In the genomic region with DNA sequence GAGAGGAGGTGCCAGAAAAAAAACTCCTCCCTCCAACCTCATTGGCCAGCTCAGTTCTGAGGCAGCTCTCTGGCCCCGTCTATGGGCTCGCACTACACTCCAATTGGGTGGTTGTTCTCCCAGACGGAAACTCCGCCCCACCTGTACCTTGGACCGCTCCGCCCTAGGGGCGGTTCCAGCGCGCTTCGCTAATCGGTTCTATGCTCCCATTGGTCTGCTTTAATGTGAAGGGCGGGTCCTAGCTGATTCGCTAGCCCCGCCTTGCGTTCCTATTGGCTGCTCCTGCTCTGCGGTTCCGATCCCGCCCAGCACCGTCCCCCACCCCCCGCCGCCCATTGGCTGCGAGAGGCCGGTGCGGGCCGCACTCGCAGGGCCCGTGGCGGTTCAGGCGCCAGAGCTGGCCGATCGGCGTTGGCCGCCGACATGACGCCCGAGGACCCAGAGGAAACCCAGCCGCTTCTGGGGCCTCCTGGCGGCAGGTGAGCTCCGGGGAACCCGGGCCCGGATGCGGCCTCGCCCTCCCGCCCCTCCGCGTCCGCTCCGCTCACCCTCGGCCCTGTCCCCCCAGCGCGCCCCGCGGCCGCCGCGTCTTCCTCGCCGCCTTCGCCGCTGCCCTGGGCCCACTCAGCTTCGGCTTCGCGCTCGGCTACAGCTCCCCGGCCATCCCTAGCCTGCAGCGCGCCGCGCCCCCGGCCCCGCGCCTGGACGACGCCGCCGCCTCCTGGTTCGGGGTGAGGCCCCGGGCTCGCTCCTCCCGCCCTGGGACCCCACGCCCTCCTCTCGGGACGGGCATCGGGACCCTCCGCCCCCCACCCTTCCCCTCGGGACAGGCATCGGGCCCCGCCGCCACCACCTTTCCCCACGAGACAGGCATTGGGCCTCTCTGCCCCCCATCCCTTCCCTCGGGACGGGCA, we compare ENCODE assay signal across 1 cellular context.
TF ChIP-seq lines count a peak whose summit lies in the region.

A gene with protein sequence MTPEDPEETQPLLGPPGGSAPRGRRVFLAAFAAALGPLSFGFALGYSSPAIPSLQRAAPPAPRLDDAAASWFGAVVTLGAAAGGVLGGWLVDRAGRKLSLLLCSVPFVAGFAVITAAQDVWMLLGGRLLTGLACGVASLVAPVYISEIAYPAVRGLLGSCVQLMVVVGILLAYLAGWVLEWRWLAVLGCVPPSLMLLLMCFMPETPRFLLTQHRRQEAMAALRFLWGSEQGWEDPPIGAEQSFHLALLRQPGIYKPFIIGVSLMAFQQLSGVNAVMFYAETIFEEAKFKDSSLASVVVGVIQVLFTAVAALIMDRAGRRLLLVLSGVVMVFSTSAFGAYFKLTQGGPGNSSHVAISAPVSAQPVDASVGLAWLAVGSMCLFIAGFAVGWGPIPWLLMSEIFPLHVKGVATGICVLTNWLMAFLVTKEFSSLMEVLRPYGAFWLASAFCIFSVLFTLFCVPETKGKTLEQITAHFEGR (plus strand): TSS at position 362 of the 914 bp plus-strand sequence. CDS start 62 bp downstream, at position 424.

TF ChIP-seq in GM12878, 131 proteins besides CTCF, POLR2A, EP300 and RAD21 (continued from another document and continues in another):
- TF ChIP-seq HDGF (IDR thresholded peaks at IDR 0.05) = peak; percentile 97
- TF ChIP-seq CHD1 (IDR thresholded peaks at IDR 0.05; ENCODE audit: low read depth, low read length) = no peak
- TF ChIP-seq ZSCAN29 (IDR thresholded peaks at IDR 0.05) = no peak
- no peak for TF ChIP-seq TBL1XR1 (IDR thresholded peaks at IDR 0.05; ENCODE audit: low read depth, low read length)
- TF ChIP-seq CBX3 (IDR thresholded peaks at IDR 0.05; ENCODE audit: borderline replicate concordance, low read depth) = no peak
- TF ChIP-seq SUZ12 (IDR thresholded peaks at IDR 0.05; ENCODE audit: unreplicated experiment) = no peak
- peak; percentile 49; the same call in 1 of the 2 replicates for TF ChIP-seq RB1 (IDR thresholded peaks at IDR 0.05; ENCODE audit: borderline replicate concordance)
- TF ChIP-seq TCF12 (IDR thresholded peaks at IDR 0.05; ENCODE audit: low read depth, low read length) = peak; percentile 39; the same call in 1 of the 2 replicates
- no peak for TF ChIP-seq WRNIP1 (IDR thresholded peaks at IDR 0.05; ENCODE audit: borderline replicate concordance, low read depth, low read length)
- TF ChIP-seq SREBF2 (IDR thresholded peaks at IDR 0.05; ENCODE audit: low read length) = no peak
- 0 out of 2 replicates have a peak, but pooled peaks have one; percentile 14 for TF ChIP-seq SIN3A (IDR thresholded peaks at IDR 0.05; ENCODE audit: low read depth, low read length)
- no peak for TF ChIP-seq NR2C2 (IDR thresholded peaks at IDR 0.05; ENCODE audit: borderline replicate concordance, control insufficient read depth, insufficient read length, low read depth)
- TF ChIP-seq, protein P1, sequence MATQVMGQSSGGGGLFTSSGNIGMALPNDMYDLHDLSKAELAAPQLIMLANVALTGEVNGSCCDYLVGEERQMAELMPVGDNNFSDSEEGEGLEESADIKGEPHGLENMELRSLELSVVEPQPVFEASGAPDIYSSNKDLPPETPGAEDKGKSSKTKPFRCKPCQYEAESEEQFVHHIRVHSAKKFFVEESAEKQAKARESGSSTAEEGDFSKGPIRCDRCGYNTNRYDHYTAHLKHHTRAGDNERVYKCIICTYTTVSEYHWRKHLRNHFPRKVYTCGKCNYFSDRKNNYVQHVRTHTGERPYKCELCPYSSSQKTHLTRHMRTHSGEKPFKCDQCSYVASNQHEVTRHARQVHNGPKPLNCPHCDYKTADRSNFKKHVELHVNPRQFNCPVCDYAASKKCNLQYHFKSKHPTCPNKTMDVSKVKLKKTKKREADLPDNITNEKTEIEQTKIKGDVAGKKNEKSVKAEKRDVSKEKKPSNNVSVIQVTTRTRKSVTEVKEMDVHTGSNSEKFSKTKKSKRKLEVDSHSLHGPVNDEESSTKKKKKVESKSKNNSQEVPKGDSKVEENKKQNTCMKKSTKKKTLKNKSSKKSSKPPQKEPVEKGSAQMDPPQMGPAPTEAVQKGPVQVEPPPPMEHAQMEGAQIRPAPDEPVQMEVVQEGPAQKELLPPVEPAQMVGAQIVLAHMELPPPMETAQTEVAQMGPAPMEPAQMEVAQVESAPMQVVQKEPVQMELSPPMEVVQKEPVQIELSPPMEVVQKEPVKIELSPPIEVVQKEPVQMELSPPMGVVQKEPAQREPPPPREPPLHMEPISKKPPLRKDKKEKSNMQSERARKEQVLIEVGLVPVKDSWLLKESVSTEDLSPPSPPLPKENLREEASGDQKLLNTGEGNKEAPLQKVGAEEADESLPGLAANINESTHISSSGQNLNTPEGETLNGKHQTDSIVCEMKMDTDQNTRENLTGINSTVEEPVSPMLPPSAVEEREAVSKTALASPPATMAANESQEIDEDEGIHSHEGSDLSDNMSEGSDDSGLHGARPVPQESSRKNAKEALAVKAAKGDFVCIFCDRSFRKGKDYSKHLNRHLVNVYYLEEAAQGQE (IDR thresholded peaks at IDR 0.05; ENCODE audit: low read depth, low read length) = no peak
- TF ChIP-seq RELA (IDR thresholded peaks at IDR 0.05; ENCODE audit: borderline replicate concordance, partially characterized antibody) = no peak
- TF ChIP-seq CHD2 (IDR thresholded peaks at IDR 0.05; ENCODE audit: borderline replicate concordance, low read depth, low read length) = peak; percentile 81; the same call in 1 of the 2 replicates
- TF ChIP-seq SP1 (IDR thresholded peaks at IDR 0.05; ENCODE audit: low read depth, low read length) = peak; percentile 96
- TF ChIP-seq, protein P2, sequence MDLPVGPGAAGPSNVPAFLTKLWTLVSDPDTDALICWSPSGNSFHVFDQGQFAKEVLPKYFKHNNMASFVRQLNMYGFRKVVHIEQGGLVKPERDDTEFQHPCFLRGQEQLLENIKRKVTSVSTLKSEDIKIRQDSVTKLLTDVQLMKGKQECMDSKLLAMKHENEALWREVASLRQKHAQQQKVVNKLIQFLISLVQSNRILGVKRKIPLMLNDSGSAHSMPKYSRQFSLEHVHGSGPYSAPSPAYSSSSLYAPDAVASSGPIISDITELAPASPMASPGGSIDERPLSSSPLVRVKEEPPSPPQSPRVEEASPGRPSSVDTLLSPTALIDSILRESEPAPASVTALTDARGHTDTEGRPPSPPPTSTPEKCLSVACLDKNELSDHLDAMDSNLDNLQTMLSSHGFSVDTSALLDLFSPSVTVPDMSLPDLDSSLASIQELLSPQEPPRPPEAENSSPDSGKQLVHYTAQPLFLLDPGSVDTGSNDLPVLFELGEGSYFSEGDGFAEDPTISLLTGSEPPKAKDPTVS (IDR thresholded peaks at IDR 0.05; ENCODE audit: low read depth, low read length) = no peak
- TF ChIP-seq, protein P3, sequence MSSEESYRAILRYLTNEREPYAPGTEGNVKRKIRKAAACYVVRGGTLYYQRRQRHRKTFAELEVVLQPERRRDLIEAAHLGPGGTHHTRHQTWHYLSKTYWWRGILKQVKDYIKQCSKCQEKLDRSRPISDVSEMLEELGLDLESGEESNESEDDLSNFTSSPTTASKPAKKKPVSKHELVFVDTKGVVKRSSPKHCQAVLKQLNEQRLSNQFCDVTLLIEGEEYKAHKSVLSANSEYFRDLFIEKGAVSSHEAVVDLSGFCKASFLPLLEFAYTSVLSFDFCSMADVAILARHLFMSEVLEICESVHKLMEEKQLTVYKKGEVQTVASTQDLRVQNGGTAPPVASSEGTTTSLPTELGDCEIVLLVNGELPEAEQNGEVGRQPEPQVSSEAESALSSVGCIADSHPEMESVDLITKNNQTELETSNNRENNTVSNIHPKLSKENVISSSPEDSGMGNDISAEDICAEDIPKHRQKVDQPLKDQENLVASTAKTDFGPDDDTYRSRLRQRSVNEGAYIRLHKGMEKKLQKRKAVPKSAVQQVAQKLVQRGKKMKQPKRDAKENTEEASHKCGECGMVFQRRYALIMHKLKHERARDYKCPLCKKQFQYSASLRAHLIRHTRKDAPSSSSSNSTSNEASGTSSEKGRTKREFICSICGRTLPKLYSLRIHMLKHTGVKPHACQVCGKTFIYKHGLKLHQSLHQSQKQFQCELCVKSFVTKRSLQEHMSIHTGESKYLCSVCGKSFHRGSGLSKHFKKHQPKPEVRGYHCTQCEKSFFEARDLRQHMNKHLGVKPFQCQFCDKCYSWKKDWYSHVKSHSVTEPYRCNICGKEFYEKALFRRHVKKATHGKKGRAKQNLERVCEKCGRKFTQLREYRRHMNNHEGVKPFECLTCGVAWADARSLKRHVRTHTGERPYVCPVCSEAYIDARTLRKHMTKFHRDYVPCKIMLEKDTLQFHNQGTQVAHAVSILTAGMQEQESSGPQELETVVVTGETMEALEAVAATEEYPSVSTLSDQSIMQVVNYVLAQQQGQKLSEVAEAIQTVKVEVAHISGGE (CRISPR knock-in tag; IDR thresholded peaks at IDR 0.05) = no peak
- no peak for TF ChIP-seq ZNF622 (IDR thresholded peaks at IDR 0.05)
- TF ChIP-seq, protein P4, sequence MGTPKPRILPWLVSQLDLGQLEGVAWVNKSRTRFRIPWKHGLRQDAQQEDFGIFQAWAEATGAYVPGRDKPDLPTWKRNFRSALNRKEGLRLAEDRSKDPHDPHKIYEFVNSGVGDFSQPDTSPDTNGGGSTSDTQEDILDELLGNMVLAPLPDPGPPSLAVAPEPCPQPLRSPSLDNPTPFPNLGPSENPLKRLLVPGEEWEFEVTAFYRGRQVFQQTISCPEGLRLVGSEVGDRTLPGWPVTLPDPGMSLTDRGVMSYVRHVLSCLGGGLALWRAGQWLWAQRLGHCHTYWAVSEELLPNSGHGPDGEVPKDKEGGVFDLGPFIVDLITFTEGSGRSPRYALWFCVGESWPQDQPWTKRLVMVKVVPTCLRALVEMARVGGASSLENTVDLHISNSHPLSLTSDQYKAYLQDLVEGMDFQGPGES (IDR thresholded peaks at IDR 0.05) = peak; percentile 87
- no peak for TF ChIP-seq KLF5 (IDR thresholded peaks at IDR 0.05; ENCODE audit: partially characterized antibody)
- TF ChIP-seq, protein P5, sequence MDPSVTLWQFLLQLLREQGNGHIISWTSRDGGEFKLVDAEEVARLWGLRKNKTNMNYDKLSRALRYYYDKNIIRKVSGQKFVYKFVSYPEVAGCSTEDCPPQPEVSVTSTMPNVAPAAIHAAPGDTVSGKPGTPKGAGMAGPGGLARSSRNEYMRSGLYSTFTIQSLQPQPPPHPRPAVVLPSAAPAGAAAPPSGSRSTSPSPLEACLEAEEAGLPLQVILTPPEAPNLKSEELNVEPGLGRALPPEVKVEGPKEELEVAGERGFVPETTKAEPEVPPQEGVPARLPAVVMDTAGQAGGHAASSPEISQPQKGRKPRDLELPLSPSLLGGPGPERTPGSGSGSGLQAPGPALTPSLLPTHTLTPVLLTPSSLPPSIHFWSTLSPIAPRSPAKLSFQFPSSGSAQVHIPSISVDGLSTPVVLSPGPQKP (IDR thresholded peaks at IDR 0.05; ENCODE audit: low read depth, low read length) = no peak
- peak; percentile 67 for TF ChIP-seq FOS (IDR thresholded peaks at IDR 0.05; ENCODE audit: borderline replicate concordance, extremely low read depth, insufficient read length)
- no peak for TF ChIP-seq BCL11A (IDR thresholded peaks at IDR 0.05; ENCODE audit: low read depth, low read length)
- peak; percentile 91 for TF ChIP-seq LARP7 (IDR thresholded peaks at IDR 0.05)
- no peak for TF ChIP-seq SMAD1 (IDR thresholded peaks at IDR 0.05; ENCODE audit: low read depth, partially characterized antibody)
- no peak for TF ChIP-seq ZZZ3 (IDR thresholded peaks at IDR 0.05; ENCODE audit: control insufficient read depth, insufficient read length, low read depth)
- TF ChIP-seq ASH2L (IDR thresholded peaks at IDR 0.05; ENCODE audit: borderline replicate concordance, low read depth) = no peak
- TF ChIP-seq TARDBP (IDR thresholded peaks at IDR 0.05; ENCODE audit: borderline replicate concordance) = no peak
- TF ChIP-seq EED (IDR thresholded peaks at IDR 0.05; ENCODE audit: low read depth) = no peak
- TF ChIP-seq, protein P6, sequence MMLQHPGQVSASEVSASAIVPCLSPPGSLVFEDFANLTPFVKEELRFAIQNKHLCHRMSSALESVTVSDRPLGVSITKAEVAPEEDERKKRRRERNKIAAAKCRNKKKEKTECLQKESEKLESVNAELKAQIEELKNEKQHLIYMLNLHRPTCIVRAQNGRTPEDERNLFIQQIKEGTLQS (IDR thresholded peaks at IDR 0.05; ENCODE audit: borderline replicate concordance, extremely low read depth, low read depth, low read length) = no peak
- TF ChIP-seq RCOR1 (conservative IDR thresholded peaks at IDR 0.05; ENCODE audit: low read depth, low read length) = no peak
- TF ChIP-seq, protein P7, sequence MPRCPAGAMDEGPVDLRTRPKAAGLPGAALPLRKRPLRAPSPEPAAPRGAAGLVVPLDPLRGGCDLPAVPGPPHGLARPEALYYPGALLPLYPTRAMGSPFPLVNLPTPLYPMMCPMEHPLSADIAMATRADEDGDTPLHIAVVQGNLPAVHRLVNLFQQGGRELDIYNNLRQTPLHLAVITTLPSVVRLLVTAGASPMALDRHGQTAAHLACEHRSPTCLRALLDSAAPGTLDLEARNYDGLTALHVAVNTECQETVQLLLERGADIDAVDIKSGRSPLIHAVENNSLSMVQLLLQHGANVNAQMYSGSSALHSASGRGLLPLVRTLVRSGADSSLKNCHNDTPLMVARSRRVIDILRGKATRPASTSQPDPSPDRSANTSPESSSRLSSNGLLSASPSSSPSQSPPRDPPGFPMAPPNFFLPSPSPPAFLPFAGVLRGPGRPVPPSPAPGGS (IDR thresholded peaks at IDR 0.05; ENCODE audit: borderline replicate concordance, insufficient read depth, low read depth, low read length, poor library complexity, severe bottlenecking) = no peak
- TF ChIP-seq, protein P8, sequence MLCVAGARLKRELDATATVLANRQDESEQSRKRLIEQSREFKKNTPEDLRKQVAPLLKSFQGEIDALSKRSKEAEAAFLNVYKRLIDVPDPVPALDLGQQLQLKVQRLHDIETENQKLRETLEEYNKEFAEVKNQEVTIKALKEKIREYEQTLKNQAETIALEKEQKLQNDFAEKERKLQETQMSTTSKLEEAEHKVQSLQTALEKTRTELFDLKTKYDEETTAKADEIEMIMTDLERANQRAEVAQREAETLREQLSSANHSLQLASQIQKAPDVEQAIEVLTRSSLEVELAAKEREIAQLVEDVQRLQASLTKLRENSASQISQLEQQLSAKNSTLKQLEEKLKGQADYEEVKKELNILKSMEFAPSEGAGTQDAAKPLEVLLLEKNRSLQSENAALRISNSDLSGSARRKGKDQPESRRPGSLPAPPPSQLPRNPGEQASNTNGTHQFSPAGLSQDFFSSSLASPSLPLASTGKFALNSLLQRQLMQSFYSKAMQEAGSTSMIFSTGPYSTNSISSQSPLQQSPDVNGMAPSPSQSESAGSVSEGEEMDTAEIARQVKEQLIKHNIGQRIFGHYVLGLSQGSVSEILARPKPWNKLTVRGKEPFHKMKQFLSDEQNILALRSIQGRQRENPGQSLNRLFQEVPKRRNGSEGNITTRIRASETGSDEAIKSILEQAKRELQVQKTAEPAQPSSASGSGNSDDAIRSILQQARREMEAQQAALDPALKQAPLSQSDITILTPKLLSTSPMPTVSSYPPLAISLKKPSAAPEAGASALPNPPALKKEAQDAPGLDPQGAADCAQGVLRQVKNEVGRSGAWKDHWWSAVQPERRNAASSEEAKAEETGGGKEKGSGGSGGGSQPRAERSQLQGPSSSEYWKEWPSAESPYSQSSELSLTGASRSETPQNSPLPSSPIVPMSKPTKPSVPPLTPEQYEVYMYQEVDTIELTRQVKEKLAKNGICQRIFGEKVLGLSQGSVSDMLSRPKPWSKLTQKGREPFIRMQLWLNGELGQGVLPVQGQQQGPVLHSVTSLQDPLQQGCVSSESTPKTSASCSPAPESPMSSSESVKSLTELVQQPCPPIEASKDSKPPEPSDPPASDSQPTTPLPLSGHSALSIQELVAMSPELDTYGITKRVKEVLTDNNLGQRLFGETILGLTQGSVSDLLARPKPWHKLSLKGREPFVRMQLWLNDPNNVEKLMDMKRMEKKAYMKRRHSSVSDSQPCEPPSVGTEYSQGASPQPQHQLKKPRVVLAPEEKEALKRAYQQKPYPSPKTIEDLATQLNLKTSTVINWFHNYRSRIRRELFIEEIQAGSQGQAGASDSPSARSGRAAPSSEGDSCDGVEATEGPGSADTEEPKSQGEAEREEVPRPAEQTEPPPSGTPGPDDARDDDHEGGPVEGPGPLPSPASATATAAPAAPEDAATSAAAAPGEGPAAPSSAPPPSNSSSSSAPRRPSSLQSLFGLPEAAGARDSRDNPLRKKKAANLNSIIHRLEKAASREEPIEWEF (IDR thresholded peaks at IDR 0.05; ENCODE audit: insufficient replicate concordance, low read depth, low read length) = no peak
- no peak for TF ChIP-seq PAX5 (IDR thresholded peaks at IDR 0.05; ENCODE audit: borderline replicate concordance, low read depth, low read length)
